11 cellular contexts compared by ENCODE assay signal in the genomic region with DNA sequence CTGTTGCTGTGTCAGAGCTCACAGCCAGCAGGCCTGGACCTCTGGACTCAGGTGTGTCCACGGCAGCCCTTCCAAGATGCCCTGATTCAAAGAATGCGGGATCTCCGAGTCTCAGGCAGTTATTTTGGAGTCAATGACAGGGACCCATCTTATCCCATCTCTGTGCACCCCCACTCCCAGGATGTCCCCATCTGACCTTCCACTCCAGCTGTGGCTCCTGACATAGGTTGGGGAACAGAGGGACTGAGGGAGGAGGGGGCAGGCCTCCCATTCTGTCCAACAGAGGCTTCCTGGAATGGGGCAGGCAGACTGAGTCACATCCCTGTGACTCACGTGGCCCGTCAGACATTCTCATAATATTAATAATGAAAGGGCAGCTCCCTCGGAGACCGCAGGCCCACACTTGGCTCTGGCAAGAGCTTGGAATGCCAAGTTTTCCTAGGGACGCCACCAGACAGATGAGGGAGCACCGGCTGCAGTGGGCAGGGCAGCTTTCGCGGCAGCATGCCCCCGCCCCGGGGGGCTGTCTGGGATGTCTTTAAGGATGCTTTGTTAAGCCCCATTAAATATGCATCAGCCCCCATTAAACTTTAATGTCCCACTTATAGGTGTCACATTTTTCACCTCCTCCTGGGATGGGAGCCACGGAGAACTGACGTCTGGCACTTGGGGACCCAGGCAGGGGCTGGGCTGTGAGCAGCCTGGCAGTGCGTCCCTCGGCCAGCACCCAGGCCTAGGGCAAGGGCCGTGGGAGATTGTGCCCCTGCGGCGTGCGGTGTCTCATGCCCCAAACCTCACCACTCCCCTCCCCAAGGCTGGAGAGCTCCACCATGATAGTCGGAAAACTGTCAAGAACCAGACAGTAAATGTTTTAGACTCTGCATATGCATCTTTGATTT. TPM values are rescaled to one million over a fixed set of nuclear protein-coding genes. Genes with fewer than 3 reads are reported as not detected.
DNase-seq lines count a peak whose midpoint lies in the region; ATAC-seq and TF ChIP-seq lines count a peak whose summit lies in the region.
"Had no signal": no experiment of that assay in that cellular context is flagged by ENCODE, and none has a peak within 500 bp of the region (broad histone marks: within the 10 kb centered on the region; RNA-seq: fewer than 3 reads in every experiment).

No MANE protein-coding gene starts in this region.

- DNase-seq in AG20443 (ENCODE audit: low spot score) (peak; percentile 99), NCI-H446 treated with DMSO at 0.1 percent for 48 hours (lab: John Stamatoyannopoulos, UW) (peak; percentile 68), dedifferentiated amniotic fluid mesenchymal stem cell (ENCODE audit: extremely low spot score) (peak; percentile 86), mucosa of descending colon (peak in 1 of 3 donors; percentile 53), T-helper 2 cell (no peak), midbrain (lab: John Stamatoyannopoulos, UW) (no peak), NCI-H1092 treated with DMSO at 0.1 percent for 48 hours (lab: John Stamatoyannopoulos, UW) (no peak)
- DNase-seq in activated naive CD4-positive, alpha-beta T cell treated with anti-CD3 and anti-CD28 coated beads for 36 hours, result no peak
- DNase-seq: activated CD4-positive, alpha-beta T cell treated with anti-CD3 and anti-CD28 coated beads, Interleukin-2, amount 50 U/mL, for 48 hours; naive thymus-derived CD4-positive, alpha-beta T cell; NK-92 treated with Interleukin-12 subunit alpha and Interleukin-12 subunit beta, amount 100 ng/mL, for 24 hours had no signal

- H3K4me1 Mint-ChIP-seq in activated naive CD4-positive, alpha-beta T cell treated with anti-CD3 and anti-CD28 coated beads for 36 hours (ENCODE audit: low read depth), result no peaks in the 10 kb centered on the region

- H3K27ac Mint-ChIP-seq in activated naive CD4-positive, alpha-beta T cell treated with anti-CD3 and anti-CD28 coated beads for 36 hours, result no peak overlapping the region
- H3K27ac Mint-ChIP-seq: naive thymus-derived CD4-positive, alpha-beta T cell had no signal

- peaks cover 5% of the 10 kb centered on the region for H3K9me3 Mint-ChIP-seq in activated naive CD4-positive, alpha-beta T cell treated with anti-CD3 and anti-CD28 coated beads for 36 hours

- no peak for TF ChIP-seq CTCF in mucosa of descending colon (IDR thresholded peaks at IDR 0.05)

- no peak overlapping the region for H3K4me3 Mint-ChIP-seq in activated naive CD4-positive, alpha-beta T cell treated with anti-CD3 and anti-CD28 coated beads for 36 hours
- H3K4me3 Mint-ChIP-seq: naive thymus-derived CD4-positive, alpha-beta T cell had no signal

- H3K36me3 Mint-ChIP-seq in activated naive CD4-positive, alpha-beta T cell treated with anti-CD3 and anti-CD28 coated beads for 36 hours (ENCODE audit: low read depth), result peaks cover 2% of the 10 kb centered on the region

- H3K4me3 ChIP-seq in mucosa of descending colon, result no peak overlapping the region

- H3K9me3 ChIP-seq in mucosa of descending colon, result no peaks in the 10 kb centered on the region

- intact Hi-C loops in mucosa of descending colon (cut with DNase I, micrococcal nuclease), result no loop called here
- intact Hi-C loops in activated naive CD4-positive, alpha-beta T cell treated with anti-CD3 and anti-CD28 coated beads for 36 hours (cut with micrococcal nuclease), result no loop called here

- no peaks in the 10 kb centered on the region for H3K36me3 ChIP-seq in mucosa of descending colon (ENCODE audit: low read depth)

- ATAC-seq in mucosa of descending colon, result peak; percentile 55
- ATAC-seq: naive thymus-derived CD4-positive, alpha-beta T cell had no signal

- no peaks in the 10 kb centered on the region for H3K4me1 ChIP-seq in mucosa of descending colon (ENCODE audit: low read depth)

- CTCF ChIA-PET in activated naive CD4-positive, alpha-beta T cell treated with anti-CD3 and anti-CD28 coated beads for 36 hours (lab: Charles Lee), result no interaction called here

- H3K27me3 Mint-ChIP-seq in activated naive CD4-positive, alpha-beta T cell treated with anti-CD3 and anti-CD28 coated beads for 36 hours (ENCODE audit: low read depth), result no peaks in the 10 kb centered on the region

RNA-seq across cellular contexts. Expression of a gene that starts 23.6 kb away (rescaled TPM):
- 10 to 100 TPM in 1 of 3 donors, 1 to 10 TPM in 2; 2.6 to 10.7 (median 7.3) TPM for total RNA-seq in mucosa of descending colon
- total RNA-seq in activated naive CD4-positive, alpha-beta T cell treated with anti-CD3 and anti-CD28 coated beads for 36 hours, result not detected
- total RNA-seq: naive thymus-derived CD4-positive, alpha-beta T cell had no signal

RNA-seq across cellular contexts. Expression of a gene that starts 46.3 kb away (rescaled TPM):
- total RNA-seq in mucosa of descending colon, result under 1 TPM; 0.58 to 0.73 (median 0.69) TPM
- total RNA-seq in activated naive CD4-positive, alpha-beta T cell treated with anti-CD3 and anti-CD28 coated beads for 36 hours, result under 1 TPM; 0.69 to 0.98 TPM

Comparison
In these comparisons a context has a peak if more than half of its experiments do, and no peak if none do; other contexts are left out.
1. DNase-seq: peak in AG20443 (single experiment), NCI-H446 treated with DMSO at 0.1 percent for 48 hours (single experiment) and dedifferentiated amniotic fluid mesenchymal stem cell (single experiment); none in activated naive CD4-positive, alpha-beta T cell treated with anti-CD3 and anti-CD28 coated beads for 36 hours (single experiment), T-helper 2 cell (0 of 5), midbrain (single experiment) and NCI-H1092 treated with DMSO at 0.1 percent for 48 hours (single experiment).